In the genomic region with DNA sequence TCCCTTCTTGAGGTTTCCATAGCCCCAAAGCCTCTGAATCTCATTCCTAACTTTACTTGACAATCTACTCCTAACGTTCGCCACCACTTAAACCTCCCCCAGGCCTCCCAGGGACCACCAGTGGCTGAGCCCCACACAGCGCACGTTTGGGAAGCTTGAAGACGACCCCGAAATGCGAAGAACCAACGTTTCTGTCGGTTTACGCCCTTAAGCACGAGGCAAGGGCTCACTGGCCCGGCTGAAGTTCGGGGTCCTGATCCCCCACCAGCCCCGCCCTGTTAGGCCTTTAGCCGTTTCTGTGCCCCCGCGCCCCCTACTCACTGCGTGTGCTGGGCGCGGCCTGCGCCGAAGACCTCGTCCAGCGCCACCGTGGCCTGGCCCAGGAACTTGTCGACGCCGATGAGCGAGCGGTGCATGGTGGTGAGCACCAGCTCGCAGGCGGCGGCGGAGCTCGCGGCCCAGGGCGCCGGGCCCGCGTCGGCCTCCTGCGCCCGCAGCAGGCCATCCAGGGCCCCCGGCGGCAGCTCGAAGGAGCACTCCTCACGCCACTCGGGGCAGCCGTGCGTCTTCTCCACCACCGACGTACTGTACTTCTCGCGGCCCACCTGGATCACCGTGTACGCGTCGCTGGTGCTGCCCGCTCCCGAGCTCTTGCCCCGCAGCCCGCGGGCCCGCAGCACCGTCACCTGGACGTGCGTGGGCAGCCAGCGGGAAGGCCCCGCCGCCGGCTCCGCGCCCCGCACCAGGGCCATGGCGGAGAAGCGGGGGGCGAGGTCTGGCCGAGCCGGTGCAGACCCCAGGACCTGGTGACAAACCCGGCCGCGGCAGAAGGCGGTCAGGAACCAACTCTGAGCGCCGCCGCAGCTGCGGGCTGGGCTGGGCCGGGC, we compare ENCODE assay signal across 8 cellular contexts. TPM values are rescaled to one million over a fixed set of nuclear protein-coding genes. Genes with fewer than 3 reads are reported as not detected.
DNase-seq lines count a peak whose midpoint lies in the region; ATAC-seq and TF ChIP-seq lines count a peak whose summit lies in the region.

No MANE protein-coding gene starts in this region.

- H3K27ac ChIP-seq in esophagus squamous epithelium, result peak overlapping the region; percentile 84 to 96 (median 92)

- WGBS in esophagus squamous epithelium, 2 donors, result 0% methylated on average over 1 to 2 of the region's 88 CpGs

- intact Hi-C loops in CD14-positive monocyte (cut with micrococcal nuclease), result no loop called here
- intact Hi-C loops in esophagus squamous epithelium (cut with DNase I), result no loop called here

- H3K27me3 Mint-ChIP-seq in CD14-positive monocyte (ENCODE audit: low read depth in 3 of 3), result peaks cover 53 to 85% (median 73%) of the 10 kb centered on the region in 3 donors
- peaks cover 0 to 1% (median 0%) of the 10 kb centered on the region in 5 donors for H3K27me3 Mint-ChIP-seq in naive thymus-derived CD8-positive, alpha-beta T cell

- peak overlapping the region; percentile 77 to 91 for H3K4me3 Mint-ChIP-seq in CD14-positive monocyte
- H3K4me3 Mint-ChIP-seq in naive thymus-derived CD8-positive, alpha-beta T cell, result peak overlapping the region; percentile 73 to 89 (median 85)

- ATAC-seq in GM19395 (IDR thresholded peaks at IDR 0.05; ENCODE audit: unreplicated experiment), result peak; percentile 35
- peak; percentile 48 to 54 for ATAC-seq in naive thymus-derived CD8-positive, alpha-beta T cell

- H3K27me3 ChIP-seq in esophagus squamous epithelium, result no peaks in the 10 kb centered on the region

- H3K4me1 Mint-ChIP-seq in CD14-positive monocyte, result peaks cover 22% of the 10 kb centered on the region
- H3K4me1 Mint-ChIP-seq in naive thymus-derived CD8-positive, alpha-beta T cell, result peaks cover 16 to 27% (median 23%) of the 10 kb centered on the region in 4 donors

- TF ChIP-seq POLR2A in esophagus squamous epithelium (IDR thresholded peaks at IDR 0.05), result peak in 2 of 4 donors; percentile 38 to 71

- TF ChIP-seq CTCF in CD14-positive monocyte (IDR thresholded peaks at IDR 0.05) (no peak), esophagus squamous epithelium (IDR thresholded peaks at IDR 0.05) (peak in 2 of 6 experiments; percentile 3 to 8)

- no peaks in the 10 kb centered on the region for H3K36me3 ChIP-seq in esophagus squamous epithelium

- no peak for DNase-seq in CD14-positive monocyte (ENCODE audit: low spot score)
- peak; percentile 18 for DNase-seq in HT1080 (ENCODE audit: low read depth)
- peak; percentile 26 for DNase-seq in activated CD4-positive, alpha-beta T cell treated with anti-CD3 and anti-CD28 coated beads, Interleukin-2, amount 50 U/mL, for 1 hour
- DNase-seq in esophagus squamous epithelium (lab: John Stamatoyannopoulos, UW), result no peak
- DNase-seq in naive thymus-derived CD8-positive, alpha-beta T cell, result peak in 7 of 10 donors; percentile 13 to 47 (median 30)
- no peak for DNase-seq in activated gamma-delta T cell (lab: John Stamatoyannopoulos, UW)
- no peak for DNase-seq in COR-L47 (lab: John Stamatoyannopoulos, UW)

- no peaks in the 10 kb centered on the region for H3K9me3 ChIP-seq in esophagus squamous epithelium

- H3K4me3 ChIP-seq in esophagus squamous epithelium, result peak overlapping the region; percentile 70 to 91 (median 82)

- peaks cover 0 to 17% (median 6%) of the 10 kb centered on the region in 7 donors for H3K9me3 Mint-ChIP-seq in CD14-positive monocyte
- H3K9me3 Mint-ChIP-seq in naive thymus-derived CD8-positive, alpha-beta T cell, result no peaks in the 10 kb centered on the region

- H3K27ac Mint-ChIP-seq in CD14-positive monocyte, result no peak overlapping the region
- peak overlapping the region; percentile 63 to 90 (median 76) for H3K27ac Mint-ChIP-seq in naive thymus-derived CD8-positive, alpha-beta T cell

- peaks cover 3 to 12% of the 10 kb centered on the region in 2 donors for H3K36me3 Mint-ChIP-seq in CD14-positive monocyte
- no peaks in the 10 kb centered on the region for H3K36me3 Mint-ChIP-seq in naive thymus-derived CD8-positive, alpha-beta T cell

- H3K4me1 ChIP-seq in esophagus squamous epithelium, result peaks cover 25 to 60% (median 25%) of the 10 kb centered on the region in 3 donors

- POLR2A ChIA-PET in naive thymus-derived CD8-positive, alpha-beta T cell (lab: Charles Lee), result interaction anchor here (0.6 to 1.7 kb wide), 2 partner anchors 64 to 122 kb away, joined by 4 to 5 read pairs; a partner anchor contains a TSS

RNA-seq across cellular contexts. Expression of a gene that starts 0.5 kb away (rescaled TPM):
- polyA plus RNA-seq in CD14-positive monocyte, result under 1 TPM; 0.57 to 0.93 TPM
- 34.5 and 35.5 TPM in 2 replicates for total RNA-seq in HT1080 (2014; rRNA removed; shearing (Covaris generic))
- 37.1 and 40.4 TPM in 2 replicates for polyA plus RNA-seq in HT1080 (2015; cell fraction: cytosol; rRNA removed)
- polyA plus RNA-seq in HT1080 (2015; cell fraction: nucleus; rRNA removed), result 39.6 and 43.2 TPM in 2 replicates
- 10 to 100 TPM; 12.2 to 19.6 (median 16.6) TPM for total RNA-seq in esophagus squamous epithelium
- 10 to 100 TPM in 1 of 2 experiments, 1 to 10 TPM in 1; 7.4 to 11.3 TPM for total RNA-seq in naive thymus-derived CD8-positive, alpha-beta T cell
- 1 to 10 TPM; 4.0 to 7.0 (median 4.3) TPM for polyA plus RNA-seq in naive thymus-derived CD8-positive, alpha-beta T cell

RNA-seq across cellular contexts. Expression of a gene that starts 40.8 kb away (rescaled TPM):
- polyA plus RNA-seq in CD14-positive monocyte, result 1 to 10 TPM; 5.9 to 9.5 TPM
- 10.8 and 13.8 TPM in 2 replicates for total RNA-seq in HT1080 (2014; rRNA removed; shearing (Covaris generic))
- 2.8 and 4.8 TPM in 2 replicates for polyA plus RNA-seq in HT1080 (2015; cell fraction: cytosol; rRNA removed)
- polyA plus RNA-seq in HT1080 (2015; cell fraction: nucleus; rRNA removed), result 12.0 and 13.5 TPM in 2 replicates
- total RNA-seq in esophagus squamous epithelium, result 10 to 100 TPM in 3 of 4 donors, 1 to 10 TPM in 1; 4.2 to 16.4 (median 12.7) TPM
- 10 to 100 TPM; 17.1 to 20.0 TPM for total RNA-seq in naive thymus-derived CD8-positive, alpha-beta T cell
- 1 to 10 TPM; 1.7 to 3.5 (median 2.6) TPM for polyA plus RNA-seq in naive thymus-derived CD8-positive, alpha-beta T cell

Comparison
In these comparisons a context has a peak if more than half of its experiments do, and no peak if none do; other contexts are left out.
1. DNase-seq: peak in HT1080 (single experiment), activated CD4-positive, alpha-beta T cell treated with anti-CD3 and anti-CD28 coated beads, Interleukin-2, amount 50 U/mL, for 1 hour (single experiment) and naive thymus-derived CD8-positive, alpha-beta T cell (7 of 10); none in CD14-positive monocyte (single experiment), esophagus squamous epithelium (single experiment), activated gamma-delta T cell (single experiment) and COR-L47 (single experiment).
2. H3K27ac Mint-ChIP-seq: peak in naive thymus-derived CD8-positive, alpha-beta T cell (10 of 10); none in CD14-positive monocyte (0 of 7).